Comparison of ENCODE assay signal across 27 cellular contexts in genomic region chrX:97006167-97006566, GRCh38.
DNase-seq lines count a peak whose midpoint lies in the region; ATAC-seq, FAIRE-seq and TF ChIP-seq lines count a peak whose summit lies in the region.
"Had no signal": no experiment of that assay in that cellular context is flagged by ENCODE, and none has a peak within 500 bp of the region (broad histone marks: within the 10 kb centered on the region; RNA-seq: fewer than 3 reads in every experiment).

No MANE protein-coding gene starts in this region.

- no peaks in the 10 kb centered on the region for H3K27me3 Mint-ChIP-seq in astrocyte (ENCODE audit: low read depth, unreplicated experiment)
- H3K27me3 Mint-ChIP-seq: CD4-positive, alpha-beta T cell; CD8-positive, alpha-beta memory T cell had no signal

- no peak for TF ChIP-seq EP300 in SK-N-SH (IDR thresholded peaks at IDR 0.05; ENCODE audit: borderline replicate concordance in 1 of 2, low read depth in 1 of 2, low read length in 1 of 2)

- H2BK12ac ChIP-seq in mesenchymal stem cell (ENCODE audit: low read length in 2 of 2), result no peak overlapping the region

- H3K79me2 ChIP-seq in SK-N-SH (ENCODE audit: insufficient read depth) (no peaks in the 10 kb centered on the region), HCT116 (ENCODE audit: insufficient read depth, low read length) (no peaks in the 10 kb centered on the region), astrocyte (ENCODE audit: insufficient read depth, low read length) (no peaks in the 10 kb centered on the region)

- no peak overlapping the region for H4K8ac ChIP-seq in mesenchymal stem cell (ENCODE audit: low read length)

- H3K4me3 ChIP-seq in SK-N-SH (ENCODE audit: low read depth in 2 of 2, low read length in 1 of 2), result no peak overlapping the region
- H3K4me3 ChIP-seq in HCT116 (replicated peaks in 1 of 2; ENCODE audit: low read depth in 1 of 2, low read length in 2 of 2), result no peak overlapping the region
- no peak overlapping the region for H3K4me3 ChIP-seq in astrocyte (ENCODE audit: insufficient read depth, low read depth, low read length)
- no peak overlapping the region for H3K4me3 ChIP-seq in mesenchymal stem cell (ENCODE audit: insufficient read depth in 1 of 2, low read depth in 1 of 2, low read length in 2 of 2)
- H3K4me3 ChIP-seq: BLaER1 treated with 17β-estradiol and CSF1 and Interleukin-3, amounts not matched to agents 10 nM and 100 nM; HAP-1 had no signal

- POLR2A ChIA-PET in SK-N-SH (lab: Yijun Ruan, JAX), result no interaction called here
- POLR2A ChIA-PET in HCT116 (lab: Charles Lee), result no interaction called here

- no peak overlapping the region for H4K91ac ChIP-seq in mesenchymal stem cell (ENCODE audit: low read length)

- no peak overlapping the region for H3K27ac ChIP-seq in SK-N-SH (ENCODE audit: low read depth in 2 of 2, low read length in 1 of 2)
- H3K27ac ChIP-seq in HCT116 (ENCODE audit: low read depth, low read length), result no peak overlapping the region
- no peak overlapping the region for H3K27ac ChIP-seq in astrocyte (ENCODE audit: low read depth, low read length)
- H3K27ac ChIP-seq in mesenchymal stem cell (ENCODE audit: low read length, poor library complexity, severe bottlenecking), result no peak overlapping the region
- H3K27ac ChIP-seq: 22Rv1; BLaER1 treated with 17β-estradiol and CSF1 and Interleukin-3, amounts not matched to agents 10 nM and 100 nM had no signal

- H2AFZ ChIP-seq in SK-N-SH (ENCODE audit: low read depth) (no peak overlapping the region), HCT116 (ENCODE audit: low read depth, low read length, poor library complexity, severe bottlenecking) (no peak overlapping the region), astrocyte (ENCODE audit: low read depth, low read length) (no peak overlapping the region), mesenchymal stem cell (ENCODE audit: low read depth, low read length) (no peak overlapping the region)

- H3K4me1 Mint-ChIP-seq in astrocyte (ENCODE audit: low read depth, unreplicated experiment), result no peaks in the 10 kb centered on the region
- H3K4me1 Mint-ChIP-seq: CD14-positive monocyte had no signal

- H3K9me3 Mint-ChIP-seq in astrocyte (ENCODE audit: unreplicated experiment), result no peaks in the 10 kb centered on the region
- H3K9me3 Mint-ChIP-seq: CD4-positive, alpha-beta T cell had no signal

- no peak overlapping the region for H3K23ac ChIP-seq in mesenchymal stem cell (ENCODE audit: low read length in 2 of 2)

- no peaks in the 10 kb centered on the region for H3K9me3 ChIP-seq in SK-N-SH
- H3K9me3 ChIP-seq in HCT116 (ENCODE audit: control insufficient read depth in 1 of 2, insufficient read depth in 1 of 2, low read depth in 1 of 2, low read length in 2 of 2), result no peaks in the 10 kb centered on the region
- H3K9me3 ChIP-seq in astrocyte (ENCODE audit: insufficient read depth, low read depth, low read length), result no peaks in the 10 kb centered on the region
- no peaks in the 10 kb centered on the region for H3K9me3 ChIP-seq in mesenchymal stem cell (ENCODE audit: control insufficient read depth, low read length)
- H3K9me3 ChIP-seq: BE2C; BLaER1 treated with 17β-estradiol and CSF1 and Interleukin-3, amounts not matched to agents 10 nM and 100 nM; HAP-1 had no signal

- TF ChIP-seq RAD21 in SK-N-SH (IDR thresholded peaks at IDR 0.05; ENCODE audit: low read length), result no peak
- no peak for TF ChIP-seq RAD21 in HCT116 (IDR thresholded peaks at IDR 0.05; ENCODE audit: low read depth)

- no peaks in the 10 kb centered on the region for H3K36me3 ChIP-seq in SK-N-SH (replicated peaks in 1 of 2; ENCODE audit: control insufficient read depth in 1 of 2, insufficient read depth in 2 of 2, low read length in 1 of 2)
- no peaks in the 10 kb centered on the region for H3K36me3 ChIP-seq in HCT116 (ENCODE audit: control insufficient read depth in 1 of 2, insufficient read depth in 2 of 2, low read length in 2 of 2)
- no peaks in the 10 kb centered on the region for H3K36me3 ChIP-seq in astrocyte (ENCODE audit: insufficient read depth, low read length)
- H3K36me3 ChIP-seq in mesenchymal stem cell (ENCODE audit: control insufficient read depth in 1 of 2, insufficient read depth in 2 of 2, low read depth in 1 of 2, low read length in 2 of 2), result no peaks in the 10 kb centered on the region
- H3K36me3 ChIP-seq: BE2C, HAP-1 had no signal

- H3K4ac ChIP-seq in mesenchymal stem cell (ENCODE audit: low read depth in 1 of 2, low read length in 2 of 2), result no peak overlapping the region

- BruUV-seq in HCT116 (replicated peaks; lab: Mats Ljungman, UMichigan), result no TSS peak

- no peak overlapping the region for H2AK5ac ChIP-seq in mesenchymal stem cell (ENCODE audit: low read length, severe bottlenecking)

- peak; percentile 81 for FAIRE-seq in astrocyte (lab: Jason Lieb, UNC)
- FAIRE-seq: A204.1, D721Med, GM12891, GM18507, H54 had no signal

- intact Hi-C loops in HCT116 (cut with micrococcal nuclease), result no loop called here

- H3K14ac ChIP-seq in mesenchymal stem cell (ENCODE audit: low read length in 2 of 2), result no peak overlapping the region

- CTCF ChIA-PET in SK-N-SH (lab: Yijun Ruan, JAX) (no interaction called here), HCT116 (lab: Charles Lee) (no interaction called here)

- no peaks in the 10 kb centered on the region for H4K20me1 ChIP-seq in SK-N-SH (ENCODE audit: insufficient read depth)
- no peaks in the 10 kb centered on the region for H4K20me1 ChIP-seq in HCT116 (ENCODE audit: insufficient read depth)
- no peaks in the 10 kb centered on the region for H4K20me1 ChIP-seq in astrocyte (ENCODE audit: insufficient read depth, low read length)

- no peaks in the 10 kb centered on the region for H3K9me2 ChIP-seq in SK-N-SH
- H3K9me2 ChIP-seq in HCT116 (ENCODE audit: insufficient read depth), result no peaks in the 10 kb centered on the region

- RAD21 ChIA-PET in HCT116 (lab: Charles Lee; ENCODE audit: low non-redundant PET in 1 of 2, low total read pairs in 2 of 2, uncharacterized antibody in 2 of 2, unreplicated experiment in 2 of 2), result no interaction called here

- TF ChIP-seq POLR2A in HCT116 (IDR thresholded peaks at IDR 0.05; ENCODE audit: borderline replicate concordance, extremely low read depth, insufficient read depth, insufficient read length), result no peak

- no peak overlapping the region for H2BK15ac ChIP-seq in mesenchymal stem cell (ENCODE audit: low read depth, poor library complexity, severe bottlenecking)

- no peak for ATAC-seq in SK-N-SH treated with all-trans-retinoic acid at 6 μM for 48 hours
- no peak for ATAC-seq in HCT116

- H3K27me3 ChIP-seq in SK-N-SH (ENCODE audit: insufficient read depth), result no peaks in the 10 kb centered on the region
- H3K27me3 ChIP-seq in HCT116 (ENCODE audit: insufficient read depth, low read length), result no peaks in the 10 kb centered on the region
- H3K27me3 ChIP-seq in astrocyte (ENCODE audit: insufficient read depth, low read length), result no peaks in the 10 kb centered on the region
- H3K27me3 ChIP-seq in mesenchymal stem cell (ENCODE audit: control insufficient read depth in 1 of 2, insufficient read depth in 1 of 2, low read length in 2 of 2), result no peaks in the 10 kb centered on the region
- H3K27me3 ChIP-seq: BE2C had no signal

- H3K4me1 ChIP-seq in SK-N-SH (ENCODE audit: control insufficient read depth in 1 of 2, insufficient read depth in 2 of 2, low read depth in 1 of 2, low read length in 1 of 2), result no peaks in the 10 kb centered on the region
- no peaks in the 10 kb centered on the region for H3K4me1 ChIP-seq in HCT116 (ENCODE audit: control insufficient read depth in 1 of 2, insufficient read depth in 2 of 2, low read length in 2 of 2)
- H3K4me1 ChIP-seq in astrocyte (ENCODE audit: insufficient read depth, low read length), result no peaks in the 10 kb centered on the region
- peaks cover 1% of the 10 kb centered on the region for H3K4me1 ChIP-seq in mesenchymal stem cell (ENCODE audit: control insufficient read depth, insufficient read depth, low read depth, low read length)
- H3K4me1 ChIP-seq: BE2C; BLaER1 treated with 17β-estradiol and CSF1 and Interleukin-3, amounts not matched to agents 10 nM and 100 nM had no signal

- no peak overlapping the region for H3K27ac Mint-ChIP-seq in astrocyte (ENCODE audit: unreplicated experiment)
- H3K27ac Mint-ChIP-seq: CD4-positive, alpha-beta T cell; CD8-positive, alpha-beta memory T cell had no signal

- H2BK5ac ChIP-seq in mesenchymal stem cell (ENCODE audit: low read depth, low read length, poor library complexity, severe bottlenecking), result no peak overlapping the region

- H3K9ac ChIP-seq in SK-N-SH, result no peak overlapping the region
- H3K9ac ChIP-seq in HCT116 (ENCODE audit: low read length), result no peak overlapping the region
- no peak overlapping the region for H3K9ac ChIP-seq in astrocyte (ENCODE audit: low read length)
- H3K9ac ChIP-seq in mesenchymal stem cell (ENCODE audit: low read length), result no peak overlapping the region
- H3K9ac ChIP-seq: BLaER1 treated with 17β-estradiol and CSF1 and Interleukin-3, amounts not matched to agents 10 nM and 100 nM had no signal

- no peak overlapping the region for H2BK120ac ChIP-seq in mesenchymal stem cell (ENCODE audit: low read depth, low read length)

- H3F3A ChIP-seq in SK-N-SH (replicated peaks; ENCODE audit: insufficient read depth), result no peaks in the 10 kb centered on the region

- H3K18ac ChIP-seq in mesenchymal stem cell (ENCODE audit: low read depth in 1 of 2, low read length in 2 of 2), result no peak overlapping the region

- TF ChIP-seq CTCF in SK-N-SH (IDR thresholded peaks at IDR 0.05), result no peak
- no peak for TF ChIP-seq CTCF in HCT116 (IDR thresholded peaks at IDR 0.05 in 2 of 3, conservative IDR thresholded peaks at IDR 0.05 in 1 of 3; ENCODE audit: borderline replicate concordance in 1 of 3, insufficient read depth in 1 of 3, low read depth in 2 of 3, low read length in 2 of 3)
- TF ChIP-seq CTCF in astrocyte (IDR thresholded peaks at IDR 0.05; ENCODE audit: insufficient read depth, low read depth, low read length), result no peak

- no peaks in the 10 kb centered on the region for H3K79me1 ChIP-seq in mesenchymal stem cell (replicated peaks; ENCODE audit: low read length, poor library complexity, severe bottlenecking)

- no peak overlapping the region for H3K4me3 Mint-ChIP-seq in astrocyte (ENCODE audit: unreplicated experiment)
- H3K4me3 Mint-ChIP-seq: CD14-positive monocyte; CD4-positive, alpha-beta T cell; CD8-positive, alpha-beta memory T cell had no signal

- H3K4me2 ChIP-seq in SK-N-SH (no peak overlapping the region), HCT116 (ENCODE audit: low read length) (no peak overlapping the region), astrocyte (ENCODE audit: low read length) (no peak overlapping the region), mesenchymal stem cell (ENCODE audit: low read length, poor library complexity, severe bottlenecking) (no peak overlapping the region)
- H3K4me2 ChIP-seq: BLaER1 treated with 17β-estradiol and CSF1 and Interleukin-3, amounts not matched to agents 10 nM and 100 nM had no signal

- no peaks in the 10 kb centered on the region for H3K36me3 Mint-ChIP-seq in astrocyte (ENCODE audit: low read depth, unreplicated experiment)

- WGBS in SK-N-SH (ENCODE audit: low lambda C conversion rate), result 47% methylated on average over 3 of the region's 3 CpGs
- WGBS in mesenchymal stem cell, result 100% methylated on average over 2 of the region's 3 CpGs

- DNase-seq in SK-N-SH (no peak), HCT116 (ENCODE audit: low read depth, low spot score) (no peak), astrocyte (ENCODE audit: low read depth) (no peak), left kidney (ENCODE audit: low read depth, low spot score) (peak; percentile 1), mesenchymal stem cell (no peak), NCI-H2171 treated with DMSO at 0.1 percent for 48 hours (lab: John Stamatoyannopoulos, UW) (no peak), hypothalamus (lab: John Stamatoyannopoulos, UW) (no peak)
- DNase-seq: ACHN; AML-193; BE2C; CD4-positive, alpha-beta T cell; CD8-positive, alpha-beta memory T cell; DMS 273 treated with DMSO at 0.1 percent for 48 hours; DMS79; EL; GDM1; GOT3 had no signal
